In the genomic region with DNA sequence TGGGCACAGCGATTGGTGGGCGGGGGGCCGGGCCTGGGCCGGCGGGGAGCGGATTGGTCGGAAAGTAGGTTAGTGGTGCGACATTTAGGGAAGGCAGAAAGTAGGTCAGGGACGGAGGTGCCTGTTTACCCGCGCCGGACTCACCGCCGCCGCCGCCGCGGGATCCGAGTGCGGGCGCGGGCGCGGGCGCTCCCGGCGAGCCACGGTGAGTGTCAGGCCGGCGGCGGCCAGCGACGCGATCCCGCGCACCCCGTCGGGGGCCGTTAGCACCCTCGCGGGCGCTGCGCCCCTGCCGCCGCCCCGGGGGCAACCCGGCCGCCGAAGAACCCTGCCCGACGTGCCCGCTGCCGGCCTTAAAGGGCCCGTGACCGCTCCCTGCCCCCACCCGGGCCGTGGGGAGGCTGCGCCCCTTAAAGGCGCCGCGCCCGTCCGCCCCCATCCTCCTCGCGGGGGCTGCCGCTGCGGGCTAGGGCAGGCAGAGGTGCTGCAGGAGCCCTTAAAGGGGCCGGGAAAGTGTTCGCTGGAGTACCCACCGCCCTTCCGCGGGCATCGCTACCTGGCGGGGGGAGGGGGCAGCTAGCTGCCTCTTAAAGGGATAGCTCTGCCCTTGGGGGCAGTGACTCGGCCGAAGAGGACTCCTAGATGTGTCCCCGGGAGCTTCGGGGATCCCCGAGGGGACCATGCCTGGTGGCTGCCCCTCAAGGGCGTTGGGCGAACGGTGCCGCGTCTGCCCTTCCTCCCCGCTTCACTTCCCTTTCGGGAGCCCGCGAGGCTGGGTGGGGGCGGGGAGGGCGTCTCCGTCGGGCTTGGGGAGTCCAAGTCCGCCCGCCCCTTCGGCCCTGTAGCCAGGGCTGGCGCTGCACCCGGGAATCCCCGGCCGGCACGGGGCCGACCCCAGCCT, we compare ENCODE assay signal across 1 cellular context.
TF ChIP-seq lines count a peak whose summit lies in the region.

Gene BMAL1, plus strand, starts transcription at position 72 of the 901 bp plus-strand sequence. CDS start 76,519 bp downstream, outside the sequence.

TF ChIP-seq in H1, 55 proteins besides CTCF, POLR2A, EP300 and RAD21:
- TF ChIP-seq SUZ12 (IDR thresholded peaks at IDR 0.05; ENCODE audit: low read length) (no peak), HDAC2 (IDR thresholded peaks at IDR 0.05; ENCODE audit: borderline replicate concordance in 1 of 2, low read depth in 2 of 2, low read length in 2 of 2) (0 out of 4 replicates have a peak, but pooled peaks of 1 of the 2 experiments have one; percentile 14), CHD2 (IDR thresholded peaks at IDR 0.05; ENCODE audit: low read length) (no peak), ASH2L (IDR thresholded peaks at IDR 0.05; ENCODE audit: low read length) (peak; percentile 17), CTBP2 (IDR thresholded peaks at IDR 0.05; ENCODE audit: borderline replicate concordance, insufficient read depth, insufficient read length, low read length) (no peak), CHD7 (IDR thresholded peaks at IDR 0.05; ENCODE audit: insufficient replicate concordance, low read length) (no peak), PHF8 (conservative IDR thresholded peaks at IDR 0.05; ENCODE audit: low read depth, low read length) (peak; percentile 30; the same call in 1 of the 2 replicates), NRF1 (IDR thresholded peaks at IDR 0.05; ENCODE audit: low read depth, low read length) (no peak), JUND (IDR thresholded peaks at IDR 0.05; ENCODE audit: low read length) (no peak), TEAD4 (IDR thresholded peaks at IDR 0.05; ENCODE audit: low read depth, low read length) (no peak), POU5F1 (IDR thresholded peaks at IDR 0.05; ENCODE audit: low read depth, low read length) (no peak), KDM4A (IDR thresholded peaks at IDR 0.05; ENCODE audit: low read depth, low read length, severe bottlenecking) (peak; percentile 74)
TF ChIP-seq in H1: peak in this region for 4.
